Comparison of ENCODE assay signal across 14 cellular contexts in the genomic region with DNA sequence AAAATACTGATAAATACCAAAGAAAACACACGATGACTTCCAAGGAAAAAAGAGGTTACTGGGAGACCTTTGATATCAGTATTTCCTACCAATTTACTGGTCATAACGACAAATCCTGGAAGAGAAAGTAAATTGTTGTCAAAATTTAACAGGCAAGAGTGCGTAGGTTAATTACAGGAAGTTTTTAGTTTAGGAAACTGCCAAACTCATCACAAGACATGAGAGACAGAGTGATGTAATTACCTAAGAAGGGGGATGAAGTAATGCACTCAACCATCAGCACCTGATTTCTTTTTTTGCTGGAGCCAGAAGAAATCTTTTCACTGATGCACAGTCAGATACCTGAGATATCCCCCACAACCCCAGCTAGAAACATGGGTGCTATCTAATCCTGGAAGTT. TPM values are rescaled to one million over a fixed set of nuclear protein-coding genes. Genes with fewer than 3 reads are reported as not detected.
DNase-seq lines count a peak whose midpoint lies in the region; ATAC-seq and FAIRE-seq lines count a peak whose summit lies in the region.
"Had no signal": no experiment of that assay in that cellular context is flagged by ENCODE, and none has a peak within 500 bp of the region (broad histone marks: within the 10 kb centered on the region; RNA-seq: fewer than 3 reads in every experiment).

No MANE protein-coding gene starts in this region.

- peak overlapping the region; percentile 23 for H3K27ac ChIP-seq in urinary bladder (ENCODE audit: low read depth)
- H3K27ac ChIP-seq: A549, gastroesophageal sphincter had no signal

- WGBS in urinary bladder = 60% methylated on average over 3 of the region's 3 CpGs

- no peaks in the 10 kb centered on the region for H3K36me3 ChIP-seq in urinary bladder (ENCODE audit: insufficient read depth)
- H3K36me3 ChIP-seq: gastroesophageal sphincter had no signal

- H3K4me1 ChIP-seq in urinary bladder (ENCODE audit: insufficient read depth) = no peaks in the 10 kb centered on the region
- H3K4me1 ChIP-seq: A549, gastroesophageal sphincter had no signal

- no peak for FAIRE-seq in RCC 7860 (lab: Jason Lieb, UNC)
- FAIRE-seq in urothelium cell line (lab: Jason Lieb, UNC) = no peak
- FAIRE-seq: A549, TTC549 had no signal

- no peak overlapping the region for H3K4me3 ChIP-seq in urinary bladder (ENCODE audit: low read depth, low read length)
- H3K4me3 ChIP-seq: A549, gastroesophageal sphincter had no signal

- ATAC-seq in HG03108 (IDR thresholded peaks at IDR 0.05; ENCODE audit: unreplicated experiment) = peak; percentile 42
- ATAC-seq: A549, gastroesophageal sphincter had no signal

- DNase-seq in NOMO-1 (lab: John Stamatoyannopoulos, UW; ENCODE audit: unreplicated experiment in 2 of 2) (peak; percentile 6 to 48), NOMO-1 treated with dmso at 0.1 percent for 144 hours (lab: John Stamatoyannopoulos, UW; ENCODE audit: unreplicated experiment) (no peak), RCC 7860 (ENCODE audit: low spot score) (peak; percentile 17), urothelium cell line (ENCODE audit: low spot score) (no peak), UCSD-AML1 (lab: John Stamatoyannopoulos, UW; ENCODE audit: unreplicated experiment) (no peak), GOT3 (lab: John Stamatoyannopoulos, UW) (no peak)
- DNase-seq: HFFc6, NCI-H748 treated with DMSO at 0.1 percent for 48 hours had no signal

RNA-seq across cellular contexts. Expression of a gene that starts 16.8 kb away (rescaled TPM):
- 7.1 TPM for total RNA-seq in urinary bladder
- polyA plus RNA-seq in urinary bladder = 0.32 TPM
- total RNA-seq: HFFc6, skeletal muscle tissue had no signal

Comparison
In these comparisons a context has a peak if more than half of its experiments do, and no peak if none do; other contexts are left out.
1. DNase-seq: peak in NOMO-1 (2 of 2) and RCC 7860 (single experiment); none in NOMO-1 treated with dmso at 0.1 percent for 144 hours (single experiment), urothelium cell line (single experiment), UCSD-AML1 (single experiment) and GOT3 (single experiment).